In the genomic region with DNA sequence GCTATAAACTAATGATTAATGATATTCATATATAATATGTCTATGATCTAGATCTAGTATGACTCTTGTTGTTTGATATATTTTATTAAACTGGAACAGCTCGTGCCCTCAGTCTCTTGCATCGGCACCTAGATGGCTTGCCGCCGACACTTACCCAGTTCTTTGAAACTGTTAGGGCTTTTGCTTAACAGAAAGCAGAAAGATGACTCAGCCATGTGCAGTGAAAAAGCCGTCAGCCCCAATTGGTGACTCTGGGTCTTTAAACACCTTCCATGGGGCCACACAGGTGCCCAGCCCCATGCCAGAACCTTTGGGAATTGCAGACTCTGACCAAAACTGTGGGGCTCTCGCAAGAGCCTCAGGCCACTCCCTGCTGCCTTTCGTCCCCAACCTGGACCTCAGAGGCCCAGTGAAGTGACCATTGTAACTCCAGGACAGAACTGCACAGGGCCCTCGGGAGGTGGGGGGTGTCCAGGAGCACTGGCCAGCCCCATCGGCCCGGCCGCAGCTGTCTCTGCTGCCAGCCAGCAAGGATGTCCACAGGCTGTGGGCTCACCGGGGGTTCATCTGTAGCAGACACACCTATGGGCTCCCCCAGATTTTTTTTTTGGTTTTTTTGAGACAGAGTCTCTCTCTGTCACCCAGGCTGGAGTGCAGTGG, we compare ENCODE assay signal across 23 cellular contexts. TPM values are rescaled to one million over a fixed set of nuclear protein-coding genes. Genes with fewer than 3 reads are reported as not detected.
"Had no signal": no experiment of that assay in that cellular context is flagged by ENCODE, and none has a peak within 500 bp of the region (broad histone marks: within the 10 kb centered on the region; RNA-seq: fewer than 3 reads in every experiment).

No MANE protein-coding gene starts in this region.

- H3K4me3 Mint-ChIP-seq: activated naive CD4-positive, alpha-beta T cell treated with anti-CD3 and anti-CD28 coated beads, Interleukin-2, amount 50 U/mL, for 24 hours; activated naive CD8-positive, alpha-beta T cell treated with anti-CD3 and anti-CD28 coated beads, Interleukin-2, amount 50 U/mL, for 24 hours; activated T-helper 1 cell treated with anti-CD3 and anti-CD28 coated beads, Interleukin-12 subunit alpha, Interleukin-12 subunit beta, Interleukin-2, Interleukin-4 antibody, amounts not matched to agents 30 ng/mL and 10 ng/mL and 1 ng/mL, durations not matched to agents 14 hours and 24 hours and 36 hours; endodermal cell; neural crest cell; stimulated activated naive CD8-positive, alpha-beta T cell treated with anti-CD3 and anti-CD28 coated beads, Interleukin-15, Interleukin-2, amounts not matched to agents 100 ng/mL and 50 ng/mL, for 24 hours; type B pancreatic cell had no signal

- H3K9me3 Mint-ChIP-seq: activated naive CD4-positive, alpha-beta T cell treated with anti-CD3 and anti-CD28 coated beads, Interleukin-2, amount 50 U/mL, for 24 hours; activated naive CD8-positive, alpha-beta T cell treated with anti-CD3 and anti-CD28 coated beads, Interleukin-2, amount 50 U/mL, for 24 hours; activated T-helper 1 cell treated with anti-CD3 and anti-CD28 coated beads, Interleukin-12 subunit alpha, Interleukin-12 subunit beta, Interleukin-2, Interleukin-4 antibody, amounts not matched to agents 30 ng/mL and 10 ng/mL and 1 ng/mL, durations not matched to agents 14 hours and 24 hours and 36 hours; neural crest cell; stimulated activated naive CD8-positive, alpha-beta T cell treated with anti-CD3 and anti-CD28 coated beads, Interleukin-15, Interleukin-2, amounts not matched to agents 100 ng/mL and 50 ng/mL, for 24 hours; type B pancreatic cell had no signal

- H3K27me3 Mint-ChIP-seq: activated naive CD4-positive, alpha-beta T cell treated with anti-CD3 and anti-CD28 coated beads, Interleukin-2, amount 50 U/mL, for 24 hours; activated naive CD8-positive, alpha-beta T cell treated with anti-CD3 and anti-CD28 coated beads, Interleukin-2, amount 50 U/mL, for 24 hours; stimulated activated naive CD8-positive, alpha-beta T cell treated with anti-CD3 and anti-CD28 coated beads, Interleukin-15, Interleukin-2, amounts not matched to agents 100 ng/mL and 50 ng/mL, for 24 hours had no signal

- ATAC-seq: activated naive CD8-positive, alpha-beta T cell treated with anti-CD3 and anti-CD28 coated beads, Interleukin-2, amount 50 U/mL, for 24 hours; esophagus mucosa; left colon; psoas muscle had no signal

- DNase-seq: activated gamma-delta T cell; activated naive CD8-positive, alpha-beta T cell treated with anti-CD3 and anti-CD28 coated beads, Interleukin-2, amount 50 U/mL, for 24 hours; central memory CD4-positive, alpha-beta T cell; endodermal cell; foreskin fibroblast; hippocampal formation; left colon; mammary epithelial cell; occipital lobe; psoas muscle; substantia nigra; uterus had no signal

- H3K27ac Mint-ChIP-seq: activated naive CD4-positive, alpha-beta T cell treated with anti-CD3 and anti-CD28 coated beads, Interleukin-2, amount 50 U/mL, for 24 hours; activated naive CD8-positive, alpha-beta T cell treated with anti-CD3 and anti-CD28 coated beads, Interleukin-2, amount 50 U/mL, for 24 hours; activated T-helper 1 cell treated with anti-CD3 and anti-CD28 coated beads, Interleukin-12 subunit alpha, Interleukin-12 subunit beta, Interleukin-2, Interleukin-4 antibody, amounts not matched to agents 30 ng/mL and 10 ng/mL and 1 ng/mL, durations not matched to agents 14 hours and 24 hours and 36 hours; endodermal cell; stimulated activated naive CD8-positive, alpha-beta T cell treated with anti-CD3 and anti-CD28 coated beads, Interleukin-15, Interleukin-2, amounts not matched to agents 100 ng/mL and 50 ng/mL, for 24 hours; type B pancreatic cell had no signal

- H3K36me3 Mint-ChIP-seq: activated naive CD4-positive, alpha-beta T cell treated with anti-CD3 and anti-CD28 coated beads, Interleukin-2, amount 50 U/mL, for 24 hours; type B pancreatic cell had no signal

RNA-seq across cellular contexts. Expression of gene LCN10, which starts 7.8 kb away (rescaled TPM):
- total RNA-seq: mammary epithelial cell, neural crest cell, occipital lobe, smooth muscle cell had no signal

RNA-seq across cellular contexts. Expression of gene LCN6, which starts 13.4 kb away (rescaled TPM):
- total RNA-seq: activated T-helper 1 cell treated with anti-CD3 and anti-CD28 coated beads, Interleukin-12 subunit alpha, Interleukin-12 subunit beta, Interleukin-2, Interleukin-4 antibody, amounts not matched to agents 30 ng/mL and 10 ng/mL and 1 ng/mL, durations not matched to agents 14 hours and 24 hours and 36 hours; endodermal cell; liver; mammary epithelial cell; neural crest cell; occipital lobe; smooth muscle cell; T-helper 1 cell treated with Interleukin-12 subunit alpha and Interleukin-12 subunit beta and Interleukin-4 antibody, amounts not matched to agents 30 ng/mL and 1 ng/mL, for 36 hours had no signal

RNA-seq across cellular contexts. Expression of gene LCN8, which starts 23.1 kb away (rescaled TPM):
- total RNA-seq: activated T-helper 1 cell treated with anti-CD3 and anti-CD28 coated beads, Interleukin-12 subunit alpha, Interleukin-12 subunit beta, Interleukin-2, Interleukin-4 antibody, amounts not matched to agents 30 ng/mL and 10 ng/mL and 1 ng/mL, durations not matched to agents 14 hours and 24 hours and 36 hours; breast epithelium; endodermal cell; esophagus mucosa; liver; mammary epithelial cell; mucosa of gallbladder; neural crest cell; occipital lobe; smooth muscle cell; T-helper 1 cell treated with Interleukin-12 subunit alpha and Interleukin-12 subunit beta and Interleukin-4 antibody, amounts not matched to agents 30 ng/mL and 1 ng/mL, for 36 hours had no signal

RNA-seq across cellular contexts. Expression of gene LCN15, which starts 29.4 kb away (rescaled TPM):
- total RNA-seq: activated T-helper 1 cell treated with anti-CD3 and anti-CD28 coated beads, Interleukin-12 subunit alpha, Interleukin-12 subunit beta, Interleukin-2, Interleukin-4 antibody, amounts not matched to agents 30 ng/mL and 10 ng/mL and 1 ng/mL, durations not matched to agents 14 hours and 24 hours and 36 hours; breast epithelium; esophagus mucosa; liver; mammary epithelial cell; mucosa of gallbladder; neural crest cell; occipital lobe; smooth muscle cell; T-helper 1 cell treated with Interleukin-12 subunit alpha and Interleukin-12 subunit beta and Interleukin-4 antibody, amounts not matched to agents 30 ng/mL and 1 ng/mL, for 36 hours; uterus had no signal
